Comparison of ENCODE assay signal across 16 cellular contexts in the genomic region with DNA sequence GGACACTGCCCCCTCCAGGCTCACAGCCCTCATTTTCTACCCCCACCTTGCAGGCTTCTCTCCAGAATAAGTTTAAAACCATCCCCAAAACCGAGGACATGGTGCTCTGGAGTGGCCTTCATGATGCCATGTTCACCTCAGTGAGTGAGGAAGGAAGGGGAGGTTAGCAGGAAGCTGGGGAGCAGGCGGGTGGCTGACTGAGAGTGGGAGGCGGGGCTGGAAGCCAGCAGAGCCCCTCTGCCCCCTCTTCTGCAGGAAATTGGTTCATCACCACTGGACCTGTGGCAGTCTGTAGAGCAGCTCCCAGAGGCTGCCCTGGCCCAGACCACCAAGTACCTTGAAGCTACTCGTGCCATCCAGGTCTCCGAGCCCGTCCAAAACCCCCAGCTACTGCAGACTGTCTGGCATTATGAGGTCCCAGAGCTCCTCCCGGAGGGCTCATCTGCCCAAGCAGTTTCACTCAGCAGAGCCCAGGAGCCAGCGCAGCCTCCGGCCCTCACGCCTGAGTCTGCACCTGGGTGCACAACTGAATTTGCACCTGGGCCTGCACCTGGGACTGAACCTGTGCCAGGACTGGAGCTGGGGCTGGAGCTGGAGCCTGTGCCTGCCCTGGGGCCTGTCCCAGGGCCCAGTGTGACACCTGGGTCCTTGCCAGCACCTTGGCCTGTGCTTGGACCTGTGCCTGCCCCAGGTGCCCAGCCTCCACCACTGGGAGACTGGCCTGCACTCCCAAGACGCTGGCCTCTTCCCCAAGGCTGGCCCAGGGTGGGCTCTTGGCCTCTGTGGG. TPM values are rescaled to one million over a fixed set of nuclear protein-coding genes. Genes with fewer than 3 reads are reported as not detected.
A peak's percentile ranks its signal among the peaks of the same experiment; 100 is the strongest.
DNase-seq lines count a peak whose midpoint lies in the region; FAIRE-seq and TF ChIP-seq lines count a peak whose summit lies in the region.
"Had no signal": no experiment of that assay in that cellular context is flagged by ENCODE, and none has a peak within 500 bp of the region (broad histone marks: within the 10 kb centered on the region; RNA-seq: fewer than 3 reads in every experiment).

No MANE protein-coding gene starts in this region.

- no peak overlapping the region for H2AFZ ChIP-seq in OCI-LY3 (ENCODE audit: low read depth, low read length)

- H3K27ac ChIP-seq in BLaER1 (peak overlapping the region; percentile 37; the same call in 1 of the 2 replicates), OCI-LY3 (ENCODE audit: low read length) (no peak overlapping the region)
- H3K27ac ChIP-seq: lower lobe of right lung, SJCRH30 had no signal

- H3K36me3 ChIP-seq in BLaER1 (no peaks in the 10 kb centered on the region), OCI-LY3 (replicated peaks; ENCODE audit: low read depth, low read length) (no peaks in the 10 kb centered on the region)
- H3K36me3 ChIP-seq: lower lobe of right lung, SJCRH30 had no signal

- H3K9ac ChIP-seq in BLaER1 (no peak overlapping the region), OCI-LY3 (ENCODE audit: low read length) (no peak overlapping the region)

- H3K4me1 ChIP-seq in BLaER1 = peaks cover 36% of the 10 kb centered on the region
- H3K4me1 ChIP-seq in OCI-LY3 (ENCODE audit: low read length) = no peaks in the 10 kb centered on the region
- H3K4me1 ChIP-seq: lower lobe of right lung, SJCRH30 had no signal

- no peaks in the 10 kb centered on the region for H4K20me1 ChIP-seq in BLaER1
- H4K20me1 ChIP-seq in OCI-LY3 (ENCODE audit: insufficient read depth, low read length) = no peaks in the 10 kb centered on the region

- H3K4me3 ChIP-seq in BLaER1 (no peak overlapping the region), GM12875 (ENCODE audit: low read depth, low read length) (no peak overlapping the region), OCI-LY3 (ENCODE audit: low read length) (no peak overlapping the region), epithelial cell of proximal tubule (ENCODE audit: low read depth, low read length) (no peak overlapping the region)
- H3K4me3 ChIP-seq: lower lobe of right lung, SJCRH30 had no signal

- H3K9me3 ChIP-seq in BLaER1 = no peaks in the 10 kb centered on the region
- no peaks in the 10 kb centered on the region for H3K9me3 ChIP-seq in OCI-LY3 (ENCODE audit: insufficient read depth, low read length)
- H3K9me3 ChIP-seq: lower lobe of right lung, SJCRH30 had no signal

- TF ChIP-seq CTCF in GM12875 (IDR thresholded peaks at IDR 0.05; ENCODE audit: borderline replicate concordance, insufficient read depth, low read depth, low read length) (0 out of 2 replicates have a peak, but pooled peaks have one; percentile 7), OCI-LY3 (IDR thresholded peaks at IDR 0.05; ENCODE audit: low read depth, low read length) (peak; percentile 7; the same call in 1 of the 2 replicates), epithelial cell of proximal tubule (conservative IDR thresholded peaks at IDR 0.05; ENCODE audit: low read depth, low read length) (peak; percentile 18)

- no peak for TF ChIP-seq POLR2A in GM12892 (IDR thresholded peaks at IDR 0.05; ENCODE audit: low read depth, low read length)

- DNase-seq in epithelial cell of proximal tubule (ENCODE audit: low read depth) (no peak), NOMO-1 treated with dmso at 0.1 percent for 144 hours (lab: John Stamatoyannopoulos, UW; ENCODE audit: unreplicated experiment) (no peak), NCI-H128 (lab: John Stamatoyannopoulos, UW; ENCODE audit: unreplicated experiment) (no peak), GM12892 (ENCODE audit: insufficient read length) (no peak), NAMALWA (ENCODE audit: low spot score) (no peak)
- DNase-seq: activated T-cell treated with anti-CD3 and anti-CD28 coated beads, Interleukin-2, amount 50 U/mL, for 72 hours; amniotic stem cell; lower lobe of right lung; natural killer cell; NCI-H1048; NCI-H2171; SJCRH30 had no signal

- no peaks in the 10 kb centered on the region for H3K79me2 ChIP-seq in OCI-LY3 (ENCODE audit: low read length)

- H3K4me2 ChIP-seq in BLaER1 = peak overlapping the region; percentile 84
- no peak overlapping the region for H3K4me2 ChIP-seq in OCI-LY3 (ENCODE audit: low read length)

- no peaks in the 10 kb centered on the region for H3K27me3 ChIP-seq in BLaER1
- H3K27me3 ChIP-seq in OCI-LY3 (ENCODE audit: low read depth, low read length) = no peaks in the 10 kb centered on the region
- H3K27me3 ChIP-seq: SJCRH30 had no signal

- FAIRE-seq in GM12892 (lab: Jason Lieb, UNC) = no peak

RNA-seq across cellular contexts. Expression of gene C16orf96, which starts 19.0 kb away (rescaled TPM):
- total RNA-seq in epithelial cell of proximal tubule = not detected in 2 replicates
- not detected for polyA plus RNA-seq in GM12892 (2012; ENCODE audit: missing spikeins)
- total RNA-seq: H4, SJCRH30 had no signal

RNA-seq across cellular contexts. Expression of gene CDIP1, which starts 36.5 kb away (rescaled TPM):
- total RNA-seq in epithelial cell of proximal tubule = 13.8 and 30.3 TPM in 2 replicates
- polyA plus RNA-seq in GM12892 (2012; ENCODE audit: missing spikeins) = 3.3 TPM

RNA-seq across cellular contexts. Expression of gene UBALD1, which starts 39.6 kb away (rescaled TPM):
- 9.2 and 10.4 TPM in 2 replicates for total RNA-seq in epithelial cell of proximal tubule
- polyA plus RNA-seq in GM12892 (2012; ENCODE audit: missing spikeins) = 2.1 TPM

RNA-seq across cellular contexts. Expression of gene MGRN1, which starts 49.5 kb away (rescaled TPM):
- total RNA-seq in epithelial cell of proximal tubule = 40.6 and 41.3 TPM in 2 replicates
- polyA plus RNA-seq in GM12892 (2012; ENCODE audit: missing spikeins) = 15.2 TPM
